14 cellular contexts compared by ENCODE assay signal in the genomic region with DNA sequence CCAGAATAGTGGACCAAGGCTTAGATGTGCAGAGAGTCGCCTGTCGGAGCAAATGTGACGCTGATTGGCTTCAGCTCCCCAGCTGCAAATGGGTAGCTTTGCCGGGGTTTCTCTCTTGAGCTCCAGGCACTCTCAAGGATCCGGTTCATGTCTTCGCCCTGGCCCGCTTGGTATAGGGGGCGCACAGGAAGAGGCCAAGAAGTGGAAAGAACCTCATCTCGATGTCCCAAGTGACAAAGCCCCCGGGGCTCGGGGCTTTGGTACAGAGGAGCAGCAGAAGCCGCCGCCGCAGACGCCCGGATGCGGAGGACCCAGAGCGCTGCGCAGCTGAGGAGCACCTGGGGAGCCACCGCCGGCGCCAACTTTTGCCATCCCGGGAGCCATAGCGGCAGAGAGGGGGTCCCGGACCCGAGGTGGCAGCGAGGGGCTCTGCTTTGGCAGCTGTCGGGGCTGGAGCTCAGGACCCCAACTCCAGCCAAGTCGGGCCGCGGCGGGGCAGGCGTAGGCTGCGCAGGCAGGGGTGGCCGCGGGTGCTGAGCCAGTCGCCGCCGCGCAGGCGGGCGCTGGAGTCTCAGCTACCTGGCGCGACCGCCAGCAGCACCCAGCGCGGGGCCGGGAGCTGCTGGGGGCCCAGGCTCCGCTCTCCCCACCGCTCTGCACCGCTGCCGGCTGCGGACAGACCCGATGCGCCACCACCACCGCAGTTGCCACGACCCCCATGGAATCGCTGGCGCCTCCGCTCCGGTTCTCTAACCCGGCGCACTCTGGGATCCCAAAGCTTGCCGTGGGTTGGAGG.
A peak's percentile ranks its signal among the peaks of the same experiment; 100 is the strongest.
DNase-seq lines count a peak whose midpoint lies in the region; ATAC-seq and TF ChIP-seq lines count a peak whose summit lies in the region.
"Had no signal": no experiment of that assay in that cellular context is flagged by ENCODE, and none has a peak within 500 bp of the region (broad histone marks: within the 10 kb centered on the region; RNA-seq: fewer than 3 reads in every experiment).

No MANE protein-coding gene starts in this region.

- H3K4me3 ChIP-seq in BJ (ENCODE audit: low read depth, low read length) (peak overlapping the region; percentile 24), SK-N-MC (peak overlapping the region; percentile 74), iPS-15b (ENCODE audit: low read depth, low read length) (peak overlapping the region; percentile 68), parathyroid adenoma (ENCODE audit: low read depth, low read length) (no peak overlapping the region)
- H3K4me3 ChIP-seq: skin epidermis had no signal

- H2AFZ ChIP-seq in parathyroid adenoma: no peak overlapping the region

- H3K79me2 ChIP-seq in parathyroid adenoma: no peaks in the 10 kb centered on the region

- H3K4me1 ChIP-seq in iPS-15b (ENCODE audit: control insufficient read depth, insufficient read depth, low read length): no peaks in the 10 kb centered on the region
- no peaks in the 10 kb centered on the region for H3K4me1 ChIP-seq in parathyroid adenoma

- no peak overlapping the region for H3K9ac ChIP-seq in SK-N-MC (ENCODE audit: insufficient read length)
- peak overlapping the region; percentile 37 for H3K9ac ChIP-seq in iPS-15b (ENCODE audit: low read depth, low read length)
- no peak overlapping the region for H3K9ac ChIP-seq in parathyroid adenoma

- TF ChIP-seq CTCF in BJ (IDR thresholded peaks at IDR 0.05; ENCODE audit: insufficient read depth, low read depth, low read length): no peak
- no peak for TF ChIP-seq CTCF in parathyroid adenoma (IDR thresholded peaks at IDR 0.05)

- no peak for ATAC-seq in GM18498 (IDR thresholded peaks at IDR 0.05; ENCODE audit: unreplicated experiment)
- ATAC-seq: activated CD8-positive, alpha-beta T cell treated with anti-CD3 and anti-CD28 coated beads for 36 hours; Panc1 had no signal

- H3K9me3 ChIP-seq in SK-N-MC (ENCODE audit: low read depth, low read length) (no peaks in the 10 kb centered on the region), iPS-15b (ENCODE audit: control insufficient read depth, insufficient read depth, low read length) (no peaks in the 10 kb centered on the region), parathyroid adenoma (ENCODE audit: control insufficient read depth, low read length) (no peaks in the 10 kb centered on the region)

- CTCF ChIA-PET in BJ (lab: Yijun Ruan, JAX): no interaction called here

- DNase-seq in BJ (ENCODE audit: low read depth) (no peak), SK-N-MC (ENCODE audit: low read depth, low spot score) (no peak), GDM1 (lab: John Stamatoyannopoulos, UW) (no peak), SKM-1 treated with dmso at 0.1 percent for 144 hours (lab: John Stamatoyannopoulos, UW; ENCODE audit: unreplicated experiment) (no peak), A172 (ENCODE audit: low spot score) (no peak)
- DNase-seq: activated CD8-positive, alpha-beta T cell treated with anti-CD3 and anti-CD28 coated beads for 36 hours; activated naive CD4-positive, alpha-beta T cell; foreskin fibroblast; Kasumi-1 had no signal

- POLR2A ChIA-PET in BJ (lab: Charles Lee): interaction anchor here (0.6 kb wide), 1 partner anchor 177 kb away, joined by 4 read pairs; no protein-coding TSS in a partner anchor

- peak overlapping the region; percentile 30 for H3K4me2 ChIP-seq in parathyroid adenoma (ENCODE audit: low read length)

- H3K27ac ChIP-seq in SK-N-MC (no peak overlapping the region), parathyroid adenoma (no peak overlapping the region)
- H3K27ac ChIP-seq: skin epidermis had no signal

- no peaks in the 10 kb centered on the region for H3K36me3 ChIP-seq in BJ (ENCODE audit: control insufficient read depth, insufficient read depth, low read length)
- no peaks in the 10 kb centered on the region for H3K36me3 ChIP-seq in SK-N-MC (ENCODE audit: insufficient read depth, low read length)
- no peaks in the 10 kb centered on the region for H3K36me3 ChIP-seq in iPS-15b (ENCODE audit: control insufficient read depth, insufficient read depth, low read length)
- no peaks in the 10 kb centered on the region for H3K36me3 ChIP-seq in parathyroid adenoma (ENCODE audit: control insufficient read depth, insufficient read depth, low read length)

- H3K27me3 ChIP-seq in BJ (ENCODE audit: control insufficient read depth, insufficient read depth, low read length) (peaks cover 6% of the 10 kb centered on the region; the same call in 1 of the 2 replicates), iPS-15b (ENCODE audit: control insufficient read depth, insufficient read depth, low read length) (peaks cover 62% of the 10 kb centered on the region), parathyroid adenoma (ENCODE audit: control insufficient read depth, insufficient read depth, low read length) (no peaks in the 10 kb centered on the region)
